24 cellular contexts compared by ENCODE assay signal in the genomic region with DNA sequence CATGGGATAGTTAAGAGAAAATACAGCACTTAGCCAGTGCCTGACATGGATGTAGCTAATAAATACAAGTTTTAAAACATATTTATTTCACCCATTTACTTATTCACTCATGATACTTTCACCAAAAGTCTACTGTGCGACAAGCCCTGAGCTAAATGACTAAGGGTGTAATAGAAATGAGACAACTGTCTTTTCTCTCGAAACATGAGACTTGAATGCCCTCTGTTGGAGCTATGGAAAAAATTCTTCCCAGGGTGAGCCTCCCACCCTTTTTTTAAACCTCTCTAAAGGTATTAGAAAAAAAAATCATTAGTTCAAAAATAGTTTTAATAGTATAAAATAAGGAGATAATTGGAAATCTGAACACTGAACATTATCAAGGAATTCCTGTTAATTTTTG. TPM values are rescaled to one million over a fixed set of nuclear protein-coding genes. Genes with fewer than 3 reads are reported as not detected.
DNase-seq lines count a peak whose midpoint lies in the region; ATAC-seq and TF ChIP-seq lines count a peak whose summit lies in the region.
"Had no signal": no experiment of that assay in that cellular context is flagged by ENCODE, and none has a peak within 500 bp of the region (broad histone marks: within the 10 kb centered on the region; RNA-seq: fewer than 3 reads in every experiment).

No MANE protein-coding gene starts in this region.

- peaks cover 3% of the 10 kb centered on the region for H3K4me1 Mint-ChIP-seq in glutamatergic neuron (ENCODE audit: low read depth, unreplicated experiment)
- H3K4me1 Mint-ChIP-seq: activated CD4-positive, alpha-beta T cell treated with anti-CD3 and anti-CD28 coated beads, Interleukin-2, amount 10 ng/mL, durations not matched to agents 7 days and 5 days; activated naive CD4-positive, alpha-beta T cell treated with anti-CD3 and anti-CD28 coated beads, Interleukin-2, amount 50 U/mL, for 24 hours had no signal

- DNase-seq in A673 (ENCODE audit: low spot score) (peak; percentile 6), ELR (ENCODE audit: low read depth) (peak; percentile 13), PC-3 (peak; percentile 49), epithelial cell of esophagus (ENCODE audit: low read depth) (peak; percentile 50), medulla oblongata (ENCODE audit: extremely low spot score) (no peak), glutamatergic neuron (no peak), left cardiac atrium (no peak)
- DNase-seq: activated CD4-positive, alpha-beta T cell treated with anti-CD3 and anti-CD28 coated beads, Interleukin-2, amount 10 ng/mL, durations not matched to agents 7 days and 5 days; anterior cingulate cortex; central memory CD4-positive, alpha-beta T cell; dorsolateral prefrontal cortex; heart left ventricle; IMR-90; naive thymus-derived CD4-positive, alpha-beta T cell; NCI-H2081; NCI-H510A; NK-92 treated with Interleukin-12 subunit alpha and Interleukin-12 subunit beta, amount 100 ng/mL, for 24 hours; occipital lobe; RPMI8226; stimulated activated CD4-positive, alpha-beta T cell treated with anti-CD3 and anti-CD28 coated beads, Interleukin-4, amount 100 ng/mL, for 4 hours; stimulated activated naive CD4-positive, alpha-beta T cell; WERI-Rb-1 had no signal

- H3K36me3 Mint-ChIP-seq in glutamatergic neuron (ENCODE audit: unreplicated experiment), result no peaks in the 10 kb centered on the region

- no peaks in the 10 kb centered on the region for H3F3A ChIP-seq in PC-3 (ENCODE audit: low read length, unreplicated experiment)

- ATAC-seq in PC-3 (peak; percentile 50; the same call in 1 of the 2 replicates), left cardiac atrium (no peak)
- ATAC-seq: heart left ventricle; naive thymus-derived CD4-positive, alpha-beta T cell had no signal

- H3K9ac ChIP-seq in PC-3 (ENCODE audit: low read length), result no peak overlapping the region

- no peak; the same call in 1 of the 2 replicates for TF ChIP-seq CTCF in A673 (conservative IDR thresholded peaks at IDR 0.05; ENCODE audit: low read depth, low read length)
- peak; percentile 64 for TF ChIP-seq CTCF in PC-3 (conservative IDR thresholded peaks at IDR 0.05; ENCODE audit: low read depth, low read length)
- peak; percentile 14 for TF ChIP-seq CTCF in epithelial cell of esophagus (IDR thresholded peaks at IDR 0.05; ENCODE audit: insufficient read depth, low read depth, low read length, missing control alignments)
- no peak for TF ChIP-seq CTCF in glutamatergic neuron (IDR thresholded peaks at IDR 0.05; ENCODE audit: partially characterized antibody, unreplicated experiment)

- H3K9me3 Mint-ChIP-seq in glutamatergic neuron (ENCODE audit: unreplicated experiment), result no peaks in the 10 kb centered on the region
- H3K9me3 Mint-ChIP-seq: activated CD4-positive, alpha-beta T cell treated with anti-CD3 and anti-CD28 coated beads, Interleukin-2, amount 10 ng/mL, durations not matched to agents 7 days and 5 days; activated naive CD4-positive, alpha-beta T cell treated with anti-CD3 and anti-CD28 coated beads, Interleukin-2, amount 50 U/mL, for 24 hours; naive thymus-derived CD4-positive, alpha-beta T cell had no signal

- no peaks in the 10 kb centered on the region for H3K27me3 Mint-ChIP-seq in glutamatergic neuron (ENCODE audit: unreplicated experiment)

- H4K20me1 ChIP-seq in PC-3 (ENCODE audit: low read length), result no peaks in the 10 kb centered on the region

- BruUV-seq in A673 (replicated peaks; lab: Mats Ljungman, UMichigan) (no TSS peak), PC-3 (replicated peaks; lab: Mats Ljungman, UMichigan) (no TSS peak)

- H3K4me2 ChIP-seq in PC-3 (ENCODE audit: low read length), result no peak overlapping the region

- intact Hi-C loops in A673 (cut with micrococcal nuclease; ENCODE audit: unreplicated experiment), result loop anchor here (10.0 kb wide), 1 partner anchor 98 kb away; no protein-coding TSS in a partner anchor
- intact Hi-C loops in PC-3 (cut with micrococcal nuclease), result loop anchor here (1.0 kb wide), 1 partner anchor 105 kb away; no protein-coding TSS in a partner anchor
- intact Hi-C loops in left cardiac atrium (cut with DNase I), result no loop called here

- no peaks in the 10 kb centered on the region for H3K9me2 ChIP-seq in PC-3 (replicated peaks; ENCODE audit: low read length)

- no peak overlapping the region for H2AFZ ChIP-seq in PC-3 (ENCODE audit: low read length)

- no peak overlapping the region for H3K4me3 Mint-ChIP-seq in glutamatergic neuron (ENCODE audit: unreplicated experiment)
- H3K4me3 Mint-ChIP-seq: activated CD4-positive, alpha-beta T cell treated with anti-CD3 and anti-CD28 coated beads, Interleukin-2, amount 10 ng/mL, durations not matched to agents 7 days and 5 days; activated naive CD4-positive, alpha-beta T cell treated with anti-CD3 and anti-CD28 coated beads, Interleukin-2, amount 50 U/mL, for 24 hours; naive thymus-derived CD4-positive, alpha-beta T cell had no signal

- no peaks in the 10 kb centered on the region for H3K9me3 ChIP-seq in A673 (ENCODE audit: low read depth, low read length, poor library complexity, severe bottlenecking)
- no peaks in the 10 kb centered on the region for H3K9me3 ChIP-seq in PC-3 (ENCODE audit: low read length)
- H3K9me3 ChIP-seq: heart left ventricle had no signal

- H3K27me3 ChIP-seq in A673 (replicated peaks; ENCODE audit: insufficient read depth, low read depth, low read length, poor library complexity), result no peaks in the 10 kb centered on the region
- no peaks in the 10 kb centered on the region for H3K27me3 ChIP-seq in PC-3 (ENCODE audit: low read length)
- H3K27me3 ChIP-seq: dorsolateral prefrontal cortex, heart left ventricle had no signal

- CTCF ChIA-PET in A673 (lab: Charles Lee) (no interaction called here), PC-3 (lab: Charles Lee) (interaction anchor here (0.6 kb wide), 2 partner anchors 104 to 120 kb away, joined by 3 to 4 read pairs; no protein-coding TSS in a partner anchor)

- no peak overlapping the region for H3K27ac Mint-ChIP-seq in glutamatergic neuron (ENCODE audit: unreplicated experiment)
- H3K27ac Mint-ChIP-seq: activated CD4-positive, alpha-beta T cell treated with anti-CD3 and anti-CD28 coated beads, Interleukin-2, amount 10 ng/mL, durations not matched to agents 7 days and 5 days; activated naive CD4-positive, alpha-beta T cell treated with anti-CD3 and anti-CD28 coated beads, Interleukin-2, amount 50 U/mL, for 24 hours; naive thymus-derived CD4-positive, alpha-beta T cell had no signal

- H3K4me3 ChIP-seq in A673 (ENCODE audit: low read depth, low read length, poor library complexity, severe bottlenecking) (no peak overlapping the region), PC-3 (ENCODE audit: low read length) (no peak overlapping the region), epithelial cell of esophagus (ENCODE audit: low read length) (no peak overlapping the region)
- H3K4me3 ChIP-seq: dorsolateral prefrontal cortex, heart left ventricle had no signal

- H3K4me1 ChIP-seq in A673 (ENCODE audit: insufficient read depth, low read length, poor library complexity, severe bottlenecking) (no peaks in the 10 kb centered on the region), PC-3 (ENCODE audit: insufficient read depth, low read length) (no peaks in the 10 kb centered on the region)
- H3K4me1 ChIP-seq: heart left ventricle had no signal

- no peaks in the 10 kb centered on the region for H3K36me3 ChIP-seq in A673 (ENCODE audit: insufficient read depth, low read length, poor library complexity, severe bottlenecking)
- H3K36me3 ChIP-seq in PC-3 (ENCODE audit: low read depth, low read length), result no peaks in the 10 kb centered on the region
- H3K36me3 ChIP-seq: WERI-Rb-1 had no signal

- POLR2A ChIA-PET in A673 (lab: Charles Lee; ENCODE audit: low non-redundant PET) (no interaction called here), PC-3 (lab: Charles Lee; ENCODE audit: unreplicated experiment) (interaction anchor here (0.6 kb wide), 1 partner anchor 213 kb away, joined by 3 read pairs; no protein-coding TSS in a partner anchor)

- no peaks in the 10 kb centered on the region for H3K79me2 ChIP-seq in PC-3 (ENCODE audit: low read length)

- H3K27ac ChIP-seq in A673 (ENCODE audit: low read depth, low read length, poor library complexity, severe bottlenecking) (no peak overlapping the region), PC-3 (ENCODE audit: low read length) (no peak overlapping the region)
- H3K27ac ChIP-seq: dorsolateral prefrontal cortex, heart left ventricle, WERI-Rb-1 had no signal

RNA-seq across cellular contexts. Expression of gene RPL14, which starts 24.3 kb away (rescaled TPM):
- total RNA-seq in A673 (2021) (980 and 1,046 TPM in 2 replicates), PC-3 (2014; rRNA removed) (543 and 624 TPM in 2 replicates), glutamatergic neuron (ENCODE audit: unreplicated experiment) (1,217 TPM), left cardiac atrium (1,000 to 10,000 TPM; 1,044 to 1,097 TPM)

RNA-seq across cellular contexts. Expression of gene ZNF619, which starts 44.1 kb away (rescaled TPM):
- 3.3 and 4.3 TPM in 2 replicates for total RNA-seq in A673 (2021)
- 3.5 and 6.0 TPM in 2 replicates for total RNA-seq in PC-3 (2014; rRNA removed)
- total RNA-seq in glutamatergic neuron (ENCODE audit: unreplicated experiment), result 7.2 TPM
- total RNA-seq in left cardiac atrium, result 1 to 10 TPM; 3.8 to 4.2 TPM

RNA-seq across cellular contexts. Expression of gene ENTPD3, which starts 45.8 kb away (rescaled TPM):
- total RNA-seq in A673 (2021) (0.54 and 1.3 TPM in 2 replicates), PC-3 (2014; rRNA removed) (6.0 and 7.1 TPM in 2 replicates), glutamatergic neuron (ENCODE audit: unreplicated experiment) (1.7 TPM), left cardiac atrium (under 1 TPM; 0.10 to 0.29 TPM)
- total RNA-seq: activated CD4-positive, alpha-beta T cell treated with anti-CD3 and anti-CD28 coated beads, Interleukin-2, amount 10 ng/mL, durations not matched to agents 7 days and 5 days; IMR-90; naive thymus-derived CD4-positive, alpha-beta T cell; T-helper 2 cell treated with Interferon-gamma antibody and Interleukin-4, amounts not matched to agents 100 ng/mL and 5 ng/mL, for 36 hours had no signal

Comparison
In these comparisons a context has a peak if more than half of its experiments do, and no peak if none do; other contexts are left out.
1. DNase-seq: peak in A673 (single experiment), ELR (single experiment), PC-3 (single experiment) and epithelial cell of esophagus (single experiment); none in medulla oblongata (single experiment), glutamatergic neuron (single experiment) and left cardiac atrium (single experiment).
2. CTCF ChIP-seq: peak in PC-3 (single experiment) and epithelial cell of esophagus (single experiment); none in A673 (single experiment) and glutamatergic neuron (single experiment).
3. intact Hi-C loops: an anchor here in A673 (10.0 kb wide) and PC-3 (1.0 kb wide); none called in left cardiac atrium.